Comparison of ENCODE assay signal across 26 cellular contexts in the genomic region with DNA sequence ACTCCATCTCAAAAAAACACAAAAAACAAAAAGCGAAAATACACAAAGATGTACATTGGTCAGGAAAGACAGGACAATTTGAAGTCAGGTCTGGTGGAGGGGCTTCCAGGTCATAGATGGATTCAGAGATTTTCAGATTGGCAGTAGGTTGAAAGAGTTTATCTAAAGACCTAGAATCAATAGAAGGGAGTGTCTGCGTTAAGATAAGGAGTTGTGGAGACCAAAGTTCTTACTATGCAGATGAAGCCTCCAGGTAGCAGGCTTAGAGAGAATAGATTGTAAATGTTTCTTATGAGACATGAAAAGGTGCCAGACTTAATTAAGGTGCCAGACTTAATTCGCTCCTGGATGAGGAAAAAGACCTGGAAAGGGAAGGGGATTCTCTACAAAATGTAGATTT.
"Had no signal": no experiment of that assay in that cellular context is flagged by ENCODE, and none has a peak within 500 bp of the region (broad histone marks: within the 10 kb centered on the region; RNA-seq: fewer than 3 reads in every experiment).

No MANE protein-coding gene starts in this region.

- H3K4me3 Mint-ChIP-seq: immature natural killer cell; naive thymus-derived CD8-positive, alpha-beta T cell; nephron; neural crest cell; stimulated activated effector memory CD8-positive, alpha-beta T cell treated with anti-CD3 and anti-CD28 coated beads, Interleukin-12 subunit alpha, Interleukin-12 subunit beta, amount 100 ng/mL, for 72 hours; stimulated activated naive CD8-positive, alpha-beta T cell treated with anti-CD3 and anti-CD28 coated beads, Interleukin-15, Interleukin-2, amounts not matched to agents 100 ng/mL and 50 ng/mL, for 24 hours had no signal

- H3K36me3 Mint-ChIP-seq: immature natural killer cell; naive thymus-derived CD8-positive, alpha-beta T cell; stimulated activated effector memory CD8-positive, alpha-beta T cell treated with anti-CD3 and anti-CD28 coated beads, Interleukin-12 subunit alpha, Interleukin-12 subunit beta, amount 100 ng/mL, for 72 hours had no signal

- H3K4me1 ChIP-seq: left ventricle myocardium inferior, pancreas, right atrium auricular region, spleen, suprapubic skin, tibial artery, upper lobe of right lung had no signal

- H3K27ac ChIP-seq: left ventricle myocardium inferior, pancreas, right atrium auricular region, skin epidermis, spleen, suprapubic skin, thoracic aorta, tibial artery, upper lobe of right lung had no signal

- FAIRE-seq: islet of Langerhans, kidney, pancreas, urothelium cell line had no signal

- H3K36me3 ChIP-seq: left ventricle myocardium inferior, pancreas, right atrium auricular region, spleen, suprapubic skin, thoracic aorta, tibial artery, upper lobe of right lung had no signal

- DNase-seq: hypothalamus; immature natural killer cell; kidney; left ventricle myocardium inferior; midbrain; naive thymus-derived CD8-positive, alpha-beta T cell; nucleus accumbens; spleen; stimulated activated CD4-positive, alpha-beta T cell treated with anti-CD3 and anti-CD28 coated beads, Interleukin-4, amount 100 ng/mL, for 24 hours; stimulated activated naive CD4-positive, alpha-beta T cell; tibial artery; trophoblast cell; upper lobe of right lung had no signal

- H3K27me3 ChIP-seq: pancreas, right atrium auricular region, spleen, suprapubic skin, tibial artery, upper lobe of right lung had no signal

- H3K27ac Mint-ChIP-seq: naive thymus-derived CD8-positive, alpha-beta T cell; nephron; stimulated activated effector memory CD8-positive, alpha-beta T cell treated with anti-CD3 and anti-CD28 coated beads, Interleukin-12 subunit alpha, Interleukin-12 subunit beta, amount 100 ng/mL, for 72 hours; stimulated activated naive CD8-positive, alpha-beta T cell treated with anti-CD3 and anti-CD28 coated beads, Interleukin-15, Interleukin-2, amounts not matched to agents 100 ng/mL and 50 ng/mL, for 24 hours had no signal

- H3K4me3 ChIP-seq: left ventricle myocardium inferior, lung, pancreas, right atrium auricular region, skin epidermis, spleen, suprapubic skin, thoracic aorta, tibial artery, upper lobe of right lung had no signal

- H3K9me3 ChIP-seq: left ventricle myocardium inferior, pancreas, right atrium auricular region, spleen, suprapubic skin, thoracic aorta, tibial artery, upper lobe of right lung had no signal

- ATAC-seq: naive thymus-derived CD8-positive, alpha-beta T cell; pancreas; sciatic nerve; stimulated activated effector memory CD8-positive, alpha-beta T cell treated with anti-CD3 and anti-CD28 coated beads, Interleukin-12 subunit alpha, Interleukin-12 subunit beta, amount 100 ng/mL, for 72 hours; upper lobe of right lung had no signal

- H3K9me3 Mint-ChIP-seq: immature natural killer cell; naive thymus-derived CD8-positive, alpha-beta T cell; nephron; neural crest cell; stimulated activated effector memory CD8-positive, alpha-beta T cell treated with anti-CD3 and anti-CD28 coated beads, Interleukin-12 subunit alpha, Interleukin-12 subunit beta, amount 100 ng/mL, for 72 hours; stimulated activated naive CD8-positive, alpha-beta T cell treated with anti-CD3 and anti-CD28 coated beads, Interleukin-15, Interleukin-2, amounts not matched to agents 100 ng/mL and 50 ng/mL, for 24 hours had no signal

- H3K4me1 Mint-ChIP-seq: immature natural killer cell, nephron, neural crest cell had no signal
